In the genomic region with DNA sequence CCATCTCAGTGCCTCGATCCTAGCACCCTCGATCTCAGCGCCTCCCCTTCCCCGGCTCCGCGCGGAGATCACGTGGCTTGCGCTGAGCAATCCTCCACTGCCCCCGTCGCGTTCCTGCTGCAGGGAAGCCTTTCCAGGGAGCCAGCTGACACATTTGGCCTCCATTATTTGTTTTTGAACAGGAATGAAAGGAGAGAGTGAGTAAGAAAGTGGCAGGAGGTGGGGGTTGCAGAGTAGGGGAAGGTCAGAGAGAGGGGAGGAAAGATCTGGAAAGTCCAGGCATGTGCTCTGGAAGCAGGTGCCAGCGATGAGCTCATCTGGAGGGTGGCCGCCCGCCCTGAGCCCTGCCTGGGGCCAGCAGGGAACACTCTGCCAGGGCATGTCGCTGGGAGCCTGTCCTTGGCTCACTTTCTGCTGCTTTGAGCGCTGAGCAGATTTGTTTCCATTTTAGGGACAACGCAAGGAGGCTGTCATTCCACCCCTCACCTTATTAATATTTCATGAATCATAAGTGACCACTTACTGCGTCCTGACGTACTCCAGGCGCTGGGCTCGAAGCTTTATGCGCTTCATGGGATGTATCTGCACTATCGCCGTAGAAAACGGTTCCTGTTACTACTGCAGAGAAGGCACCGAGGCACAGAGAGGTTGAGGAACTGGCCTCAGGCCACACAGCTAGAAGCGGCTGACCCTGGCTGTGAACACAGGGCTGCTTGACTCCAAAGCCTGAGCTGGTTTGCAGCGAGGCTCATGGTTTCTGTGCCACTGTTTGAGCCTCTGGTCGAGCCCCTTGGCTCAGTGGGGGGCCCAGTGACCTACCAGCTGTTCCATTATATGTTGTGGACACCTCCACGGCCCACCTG, we compare ENCODE assay signal across 8 cellular contexts.
A peak's percentile ranks its signal among the peaks of the same experiment; 100 is the strongest.
DNase-seq lines count a peak whose midpoint lies in the region; ATAC-seq lines count a peak whose summit lies in the region.

No MANE protein-coding gene starts in this region.

- intact Hi-C loops in left ventricle myocardium superior (cut with micrococcal nuclease): loop anchor here (10.0 kb wide), 1 partner anchor 99 kb away; no protein-coding TSS in a partner anchor

- peak; percentile 87 for DNase-seq in G401 (ENCODE audit: low spot score)
- peak; percentile 89 for DNase-seq in amniotic stem cell (lab: John Stamatoyannopoulos, UW)
- peak; percentile 92 for DNase-seq in left ventricle myocardium superior
- DNase-seq in renal cortical epithelial cell (ENCODE audit: low read depth): peak; percentile 86
- DNase-seq in stimulated activated CD4-positive, alpha-beta T cell treated with anti-CD3 and anti-CD28 coated beads, Interleukin-2, amount 100 ng/mL, for 48 hours: no peak
- DNase-seq in mesenteric fat pad (ENCODE audit: low spot score): no peak
- DNase-seq in activated T-cell treated with anti-CD3 and anti-CD28 coated beads, Interleukin-2, amount 50 U/mL, for 1 hour: no peak

- ATAC-seq in left ventricle myocardium superior (peak; percentile 76), HG03520 (IDR thresholded peaks at IDR 0.05; ENCODE audit: unreplicated experiment) (no peak)

- in situ Hi-C loops in G401 (cut with HindIII; ENCODE audit: low sequenced_read_pairs): no loop called here

Comparison
In these comparisons a context has a peak if more than half of its experiments do, and no peak if none do; other contexts are left out.
1. DNase-seq: peak in G401 (single experiment), amniotic stem cell (single experiment), left ventricle myocardium superior (single experiment) and renal cortical epithelial cell (single experiment); none in stimulated activated CD4-positive, alpha-beta T cell treated with anti-CD3 and anti-CD28 coated beads, Interleukin-2, amount 100 ng/mL, for 48 hours (0 of 2), mesenteric fat pad (single experiment) and activated T-cell treated with anti-CD3 and anti-CD28 coated beads, Interleukin-2, amount 50 U/mL, for 1 hour (single experiment).